ENCODE assay signal across 22 cellular contexts in the genomic region with DNA sequence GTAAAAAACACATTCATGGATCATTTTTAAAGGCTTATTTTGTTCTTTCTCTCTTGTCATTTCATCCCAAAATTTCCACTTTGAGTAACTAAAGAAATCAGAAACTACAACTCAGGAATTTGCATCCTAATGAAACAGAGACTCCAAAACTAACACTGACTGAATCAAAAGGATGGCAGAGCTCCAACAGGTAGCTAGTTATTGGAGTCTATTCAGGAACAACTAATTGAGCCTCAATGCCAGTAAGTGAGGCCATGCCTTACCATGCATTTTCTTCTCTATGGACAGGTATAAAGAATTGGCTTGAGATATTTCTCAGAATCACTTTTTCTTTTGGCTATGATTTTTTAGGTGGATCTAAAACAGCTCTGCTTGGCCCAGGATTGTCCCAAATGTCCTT.
"Had no signal": no experiment of that assay in that cellular context is flagged by ENCODE, and none has a peak within 500 bp of the region (broad histone marks: within the 10 kb centered on the region; RNA-seq: fewer than 3 reads in every experiment).

No MANE protein-coding gene starts in this region.

- H3K27me3 ChIP-seq: brain microvascular endothelial cell, cardiac muscle cell had no signal

- H3K36me3 ChIP-seq: brain microvascular endothelial cell, cardiac muscle cell had no signal

- H3K4me3 ChIP-seq: cardiac muscle cell had no signal

- DNase-seq: activated B cell treated with CpG ODN at 0.5 μM for 24 hours; activated CD4-positive, alpha-beta T cell treated with anti-CD3 and anti-CD28 coated beads for 1 hour; activated CD4-positive, alpha-beta T cell treated with anti-CD3 and anti-CD28 coated beads, Interleukin-2, amount 10 ng/mL, durations not matched to agents 24 days and 14 days; activated CD4-positive, alpha-beta T cell treated with anti-CD3 and anti-CD28 coated beads, Interleukin-2, amount 50 U/mL, for 48 hours; activated CD8-positive, alpha-beta memory T cell treated with anti-CD3 and anti-CD28 coated beads, Interleukin-2, amount 10 ng/mL, durations not matched to agents 7 days and 5 days; activated gamma-delta T cell; activated naive CD4-positive, alpha-beta T cell treated with anti-CD3 and anti-CD28 coated beads for 36 hours; activated T-cell treated with anti-CD3 and anti-CD28 coated beads, Interleukin-2, amount 50 U/mL, for 24 hours; amygdala; brain microvascular endothelial cell; cortex of kidney; KG1; NCI-H146; NCI-H187 treated with DMSO at 0.1 percent for 48 hours; NCI-H2081 treated with DMSO at 0.1 percent for 48 hours; NCI-H345; NCI-H510A treated with DMSO at 0.1 percent for 48 hours; NCI-H69; SIG-M5; T-helper 17 cell; T-helper 9 cell had no signal

- H3K27ac ChIP-seq: brain microvascular endothelial cell, cardiac muscle cell had no signal

- ATAC-seq: activated CD8-positive, alpha-beta memory T cell treated with anti-CD3 and anti-CD28 coated beads, Interleukin-2, amount 10 ng/mL, durations not matched to agents 7 days and 5 days; T-helper 17 cell had no signal
